ENCODE assay signal across 8 cellular contexts in genomic region chr11:62805991-62806441, GRCh38. TPM values are rescaled to one million over a fixed set of nuclear protein-coding genes. Genes with fewer than 3 reads are reported as not detected.
DNase-seq lines count a peak whose midpoint lies in the region; ATAC-seq and TF ChIP-seq lines count a peak whose summit lies in the region.

No MANE protein-coding gene starts in this region.

- H3K79me2 ChIP-seq in osteoblast (ENCODE audit: insufficient read depth, low read length): peaks cover 40% of the 10 kb centered on the region

- no peak for TF ChIP-seq POLR2A in esophagus squamous epithelium (IDR thresholded peaks at IDR 0.05)

- peaks cover 23% of the 10 kb centered on the region for H4K20me1 ChIP-seq in osteoblast (ENCODE audit: insufficient read depth, low read length)

- peak overlapping the region; percentile 93 for H3K27ac Mint-ChIP-seq in activated B cell treated with CpG ODN at 0.5 μM for 24 hours

- peaks cover 34% of the 10 kb centered on the region for H3K36me3 Mint-ChIP-seq in activated B cell treated with CpG ODN at 0.5 μM for 24 hours (ENCODE audit: low read depth)

- peak overlapping the region; percentile 70 for H2AFZ ChIP-seq in osteoblast (ENCODE audit: low read length)

- H3K4me1 ChIP-seq in esophagus squamous epithelium: peaks cover 12 to 38% (median 26%) of the 10 kb centered on the region in 3 donors
- H3K4me1 ChIP-seq in osteoblast (ENCODE audit: insufficient read depth, low read length): peaks cover 27% of the 10 kb centered on the region

- H3K4me3 ChIP-seq in esophagus squamous epithelium: peak overlapping the region; percentile 78 to 100 (median 90)
- H3K4me3 ChIP-seq in osteoblast (ENCODE audit: insufficient read depth, low read length): peak overlapping the region; percentile 92

- H3K4me2 ChIP-seq in osteoblast (ENCODE audit: insufficient read depth, low read length): peak overlapping the region; percentile 99

- H3K4me3 Mint-ChIP-seq in activated B cell treated with CpG ODN at 0.5 μM for 24 hours: peak overlapping the region; percentile 96

- H3K27me3 Mint-ChIP-seq in activated B cell treated with CpG ODN at 0.5 μM for 24 hours: no peaks in the 10 kb centered on the region

- H3K36me3 ChIP-seq in esophagus squamous epithelium: peaks cover 15 to 37% (median 21%) of the 10 kb centered on the region in 3 donors
- H3K36me3 ChIP-seq in osteoblast (ENCODE audit: insufficient read depth, low read length): peaks cover 30% of the 10 kb centered on the region

- H3K27ac ChIP-seq in esophagus squamous epithelium (peak overlapping the region; percentile 89 to 96 (median 96)), osteoblast (ENCODE audit: low read depth, low read length) (peak overlapping the region; percentile 79)

- WGBS in esophagus squamous epithelium, 2 donors: 10 to 30% methylated on average over 4 to 8 of the region's 11 CpGs

- no peaks in the 10 kb centered on the region for H3K9me3 Mint-ChIP-seq in activated B cell treated with CpG ODN at 0.5 μM for 24 hours

- intact Hi-C loops in activated B cell treated with CpG ODN at 0.5 μM for 24 hours (cut with micrococcal nuclease) (loop anchor here (1.0 to 2.0 kb wide), 9 partner anchors 14 to 74 kb away; partner anchors contain the start of genes POLR2G, SLC3A2, TAF6L and TMEM179B), esophagus squamous epithelium (cut with DNase I) (no loop called here)

- TF ChIP-seq CTCF in activated B cell treated with CpG ODN at 0.5 μM for 24 hours (IDR thresholded peaks at IDR 0.05) (no peak), esophagus squamous epithelium (IDR thresholded peaks at IDR 0.05) (no peak), osteoblast (IDR thresholded peaks at IDR 0.05; ENCODE audit: extremely low read depth, low read depth, low read length) (no peak)

- H3K9me3 ChIP-seq in esophagus squamous epithelium (no peaks in the 10 kb centered on the region), osteoblast (ENCODE audit: low read depth, low read length) (no peaks in the 10 kb centered on the region)

- POLR2A ChIA-PET in activated B cell treated with CpG ODN at 0.5 μM for 24 hours (lab: Charles Lee): interaction anchor here (0.6 to 5.5 kb wide), 29 partner anchors 8 to 238 kb away, joined by 3 to 123 read pairs (median 5); partner anchors contain the start of genes B3GAT3, C11orf98, CSKMT and HNRNPUL2

- ATAC-seq in activated B cell treated with CpG ODN at 0.5 μM for 24 hours (ENCODE audit: low read depth): peak; percentile 8
- ATAC-seq in HG02763 (IDR thresholded peaks at IDR 0.05; ENCODE audit: unreplicated experiment): no peak

- peak; percentile 45 for DNase-seq in stimulated activated CD4-positive, alpha-beta T cell treated with anti-CD3 and anti-CD28 coated beads, Interleukin-15, amount 100 ng/mL, for 24 hours
- DNase-seq in stimulated activated CD4-positive, alpha-beta T cell treated with anti-CD3 and anti-CD28 coated beads, Interleukin-2, amount 100 ng/mL, for 48 hours: no peak
- DNase-seq in activated B cell treated with CpG ODN at 0.5 μM for 24 hours: no peak
- DNase-seq in esophagus squamous epithelium (lab: John Stamatoyannopoulos, UW): no peak
- no peak for DNase-seq in osteoblast (ENCODE audit: insufficient read length, low spot score, missing footprints)
- DNase-seq in NCI-H2029 treated with DMSO at 0.1 percent for 48 hours (lab: John Stamatoyannopoulos, UW): no peak
- DNase-seq in ureter (ENCODE audit: low spot score): no peak

- H3K27me3 ChIP-seq in esophagus squamous epithelium (no peaks in the 10 kb centered on the region), osteoblast (ENCODE audit: insufficient read depth, low read length) (no peaks in the 10 kb centered on the region)

- peaks cover 36% of the 10 kb centered on the region for H3K4me1 Mint-ChIP-seq in activated B cell treated with CpG ODN at 0.5 μM for 24 hours

- CTCF ChIA-PET in activated B cell treated with CpG ODN at 0.5 μM for 24 hours (lab: Charles Lee): interaction anchor here (0.7 to 1.3 kb wide), 2 partner anchors 19 to 211 kb away, joined by 3 to 11 read pairs; partner anchors contain the start of gene TMEM179B

RNA-seq across cellular contexts. Expression of gene NXF1, which starts 0.8 kb away (rescaled TPM):
- 89.1 and 91.6 TPM in 2 replicates for total RNA-seq in activated B cell treated with CpG ODN at 0.5 μM for 24 hours
- total RNA-seq in esophagus squamous epithelium: 10 to 100 TPM; 38.1 to 62.4 (median 44.4) TPM
- 25.6 and 31.1 TPM in 2 replicates for total RNA-seq in osteoblast
- total RNA-seq in ureter: 94.6 TPM

RNA-seq across cellular contexts. Expression of gene TMEM223, which starts 14.2 kb away (rescaled TPM):
- total RNA-seq in activated B cell treated with CpG ODN at 0.5 μM for 24 hours (13.0 and 15.0 TPM in 2 replicates), esophagus squamous epithelium (10 to 100 TPM; 13.2 to 28.4 (median 22.0) TPM), osteoblast (9.0 and 11.5 TPM in 2 replicates), ureter (18.4 TPM)

RNA-seq across cellular contexts. Expression of gene TMEM179B, which starts 18.8 kb away (rescaled TPM):
- total RNA-seq in activated B cell treated with CpG ODN at 0.5 μM for 24 hours: 34.9 and 47.7 TPM in 2 replicates
- total RNA-seq in esophagus squamous epithelium: 10 to 100 TPM; 35.6 to 60.1 (median 43.3) TPM
- total RNA-seq in osteoblast: 37.4 and 51.4 TPM in 2 replicates
- total RNA-seq in ureter: 63.9 TPM

RNA-seq across cellular contexts. Expression of gene STX5, which starts 25.8 kb away (rescaled TPM):
- 58.4 and 71.5 TPM in 2 replicates for total RNA-seq in activated B cell treated with CpG ODN at 0.5 μM for 24 hours
- 10 to 100 TPM; 23.0 to 34.7 (median 24.2) TPM for total RNA-seq in esophagus squamous epithelium
- total RNA-seq in osteoblast: 35.8 and 40.7 TPM in 2 replicates
- 30.1 TPM for total RNA-seq in ureter

RNA-seq across cellular contexts. Expression of gene TEX54, which starts 26.6 kb away (rescaled TPM):
- total RNA-seq in activated B cell treated with CpG ODN at 0.5 μM for 24 hours (0.55 TPM in 1 of 2 replicates, not detected in the other), esophagus squamous epithelium (not detected), osteoblast (not detected in 2 replicates), ureter (not detected)
